7 cellular contexts compared by ENCODE assay signal in genomic region chr6:33249732-33250625, GRCh38. TPM values are rescaled to one million over a fixed set of nuclear protein-coding genes. Genes with fewer than 3 reads are reported as not detected.
DNase-seq lines count a peak whose midpoint lies in the region; ATAC-seq and TF ChIP-seq lines count a peak whose summit lies in the region.

No MANE protein-coding gene starts in this region.

- no peak for ATAC-seq in GM19452 (IDR thresholded peaks at IDR 0.05; ENCODE audit: unreplicated experiment)

- peak overlapping the region; percentile 38 for H3K4me3 ChIP-seq in GM12875 (ENCODE audit: low read depth, low read length)
- H3K4me3 ChIP-seq in MM.1S (ENCODE audit: low read length), result peak overlapping the region; percentile 75
- H3K4me3 ChIP-seq in kidney epithelial cell (ENCODE audit: low read depth, low read length), result peak overlapping the region; percentile 49
- peak overlapping the region; percentile 68 to 84 (median 79) for H3K4me3 ChIP-seq in subcutaneous abdominal adipose tissue (ENCODE audit: low read depth in 1 of 5, low read length in 5 of 5)

- no peaks in the 10 kb centered on the region for H3K36me3 ChIP-seq in MM.1S (replicated peaks; ENCODE audit: insufficient read depth, low read length)
- no peaks in the 10 kb centered on the region for H3K36me3 ChIP-seq in kidney epithelial cell (ENCODE audit: control insufficient read depth, insufficient read depth, low read length)
- H3K36me3 ChIP-seq in subcutaneous abdominal adipose tissue (ENCODE audit: control insufficient read depth in 5 of 5, insufficient read depth in 5 of 5, low read length in 5 of 5), result peaks cover 2 to 31% (median 11%) of the 10 kb centered on the region in 5 donors

- H3K4me1 ChIP-seq in MM.1S (ENCODE audit: low read length), result peaks cover 10% of the 10 kb centered on the region
- peaks cover 9 to 27% (median 25%) of the 10 kb centered on the region in 5 donors for H3K4me1 ChIP-seq in subcutaneous abdominal adipose tissue (ENCODE audit: control insufficient read depth in 5 of 5, insufficient read depth in 5 of 5, low read length in 5 of 5)

- peak overlapping the region; percentile 89 to 92 (median 91) for H3K4me3 Mint-ChIP-seq in brain

- no peaks in the 10 kb centered on the region for H3K9me2 ChIP-seq in MM.1S (replicated peaks; ENCODE audit: insufficient read depth, low read length)

- H3K9me3 Mint-ChIP-seq in brain, result no peaks in the 10 kb centered on the region

- H2AFZ ChIP-seq in MM.1S (ENCODE audit: low read length), result peak overlapping the region; percentile 62

- H3K9ac ChIP-seq in MM.1S (ENCODE audit: low read length), result peak overlapping the region; percentile 82
- peak overlapping the region; percentile 44 to 97 (median 87) for H3K9ac ChIP-seq in subcutaneous abdominal adipose tissue (ENCODE audit: low read length in 5 of 5)

- peaks cover 7% of the 10 kb centered on the region for H3K27me3 Mint-ChIP-seq in brain

- peak overlapping the region; percentile 68 to 99 (median 87) for H3K27ac Mint-ChIP-seq in brain

- H3K36me3 Mint-ChIP-seq in brain, result peaks cover 21% of the 10 kb centered on the region

- in situ Hi-C loops in G401 (cut with HindIII; ENCODE audit: low sequenced_read_pairs), result no loop called here

- H4K20me1 ChIP-seq in MM.1S (ENCODE audit: insufficient read depth, low read length), result no peaks in the 10 kb centered on the region

- H3K4me2 ChIP-seq in MM.1S (ENCODE audit: low read depth, low read length), result peak overlapping the region; percentile 94

- H3K79me2 ChIP-seq in MM.1S (ENCODE audit: low read length), result peaks cover 12% of the 10 kb centered on the region

- H3K9me3 ChIP-seq in MM.1S (replicated peaks; ENCODE audit: insufficient read depth, low read length) (no peaks in the 10 kb centered on the region), subcutaneous abdominal adipose tissue (ENCODE audit: control insufficient read depth in 5 of 5, low read length in 5 of 5) (no peaks in the 10 kb centered on the region)

- no peak for TF ChIP-seq CTCF in GM12875 (IDR thresholded peaks at IDR 0.05; ENCODE audit: borderline replicate concordance, insufficient read depth, low read depth, low read length)
- TF ChIP-seq CTCF in MM.1S (IDR thresholded peaks at IDR 0.05; ENCODE audit: low read length), result no peak
- TF ChIP-seq CTCF in brain (conservative IDR thresholded peaks at IDR 0.05), result no peak
- TF ChIP-seq CTCF in kidney epithelial cell (IDR thresholded peaks at IDR 0.05; ENCODE audit: insufficient read depth, low read length, poor library complexity, severe bottlenecking), result no peak

- H3K27ac ChIP-seq in MM.1S (ENCODE audit: low read length), result peak overlapping the region; percentile 77
- H3K27ac ChIP-seq in subcutaneous abdominal adipose tissue (ENCODE audit: low read depth, low read length), result peak overlapping the region; percentile 93

- peaks cover 25% of the 10 kb centered on the region for H3K4me1 Mint-ChIP-seq in brain

- H3F3A ChIP-seq in MM.1S (ENCODE audit: insufficient read depth, low read length), result peaks cover 6% of the 10 kb centered on the region

- H3K27me3 ChIP-seq in MM.1S (replicated peaks; ENCODE audit: insufficient read depth, low read length), result no peaks in the 10 kb centered on the region
- H3K27me3 ChIP-seq in kidney epithelial cell (ENCODE audit: control insufficient read depth, insufficient read depth, low read length), result no peaks in the 10 kb centered on the region
- no peaks in the 10 kb centered on the region for H3K27me3 ChIP-seq in subcutaneous abdominal adipose tissue (ENCODE audit: control insufficient read depth in 5 of 5, insufficient read depth in 4 of 5, low read length in 5 of 5)

- DNase-seq in MM.1S (no peak), kidney epithelial cell (ENCODE audit: low read depth) (peak; percentile 62), G401 (ENCODE audit: low spot score) (no peak)

RNA-seq across cellular contexts. Expression of gene VPS52, which starts 21.7 kb away (rescaled TPM):
- 87.1 TPM for polyA plus RNA-seq in brain (ENCODE audit: insufficient read depth, low read depth, low replicate concordance)
- 32.3 and 56.1 TPM in 2 replicates for total RNA-seq in kidney epithelial cell
- total RNA-seq in G401 (2014; rRNA removed; shearing (Covaris generic)), result 11.3 and 27.1 TPM in 2 replicates

RNA-seq across cellular contexts. Expression of gene RPS18, which starts 21.9 kb away (rescaled TPM):
- polyA plus RNA-seq in brain (ENCODE audit: insufficient read depth, low read depth, low replicate concordance), result 5,109 TPM
- total RNA-seq in kidney epithelial cell, result 6,267 and 7,360 TPM in 2 replicates
- total RNA-seq in G401 (2014; rRNA removed; shearing (Covaris generic)), result 3,510 and 5,097 TPM in 2 replicates

RNA-seq across cellular contexts. Expression of gene B3GALT4, which starts 26.9 kb away (rescaled TPM):
- 13.7 TPM for polyA plus RNA-seq in brain (ENCODE audit: insufficient read depth, low read depth, low replicate concordance)
- 1.4 and 2.5 TPM in 2 replicates for total RNA-seq in kidney epithelial cell
- total RNA-seq in G401 (2014; rRNA removed; shearing (Covaris generic)), result 0.61 and 1.9 TPM in 2 replicates

RNA-seq across cellular contexts. Expression of gene WDR46, which starts 39.1 kb away (rescaled TPM):
- polyA plus RNA-seq in brain (ENCODE audit: insufficient read depth, low read depth, low replicate concordance), result 38.0 TPM
- total RNA-seq in kidney epithelial cell, result 53.2 and 70.5 TPM in 2 replicates
- total RNA-seq in G401 (2014; rRNA removed; shearing (Covaris generic)), result 91.6 and 107 TPM in 2 replicates

RNA-seq across cellular contexts. Expression of gene PFDN6, which starts 39.4 kb away (rescaled TPM):
- 155 TPM for polyA plus RNA-seq in brain (ENCODE audit: insufficient read depth, low read depth, low replicate concordance)
- total RNA-seq in kidney epithelial cell, result 42.9 and 51.4 TPM in 2 replicates
- 131 and 154 TPM in 2 replicates for total RNA-seq in G401 (2014; rRNA removed; shearing (Covaris generic))
